In genomic region chr22:45318558-45319318, GRCh38 we compare ENCODE assay signal across 8 cellular contexts. TPM values are rescaled to one million over a fixed set of nuclear protein-coding genes. Genes with fewer than 3 reads are reported as not detected.
DNase-seq lines count a peak whose midpoint lies in the region; ATAC-seq and TF ChIP-seq lines count a peak whose summit lies in the region.

No MANE protein-coding gene starts in this region.

- peak overlapping the region; percentile 30 for H3K4me3 ChIP-seq in CD8-positive, alpha-beta T cell (ENCODE audit: low read depth, low read length)

- no peaks in the 10 kb centered on the region for H3K27me3 Mint-ChIP-seq in CD8-positive, alpha-beta T cell (ENCODE audit: low read depth)
- H3K27me3 Mint-ChIP-seq in H9 (ENCODE audit: low read depth) (no peaks in the 10 kb centered on the region), osteocyte (ENCODE audit: unreplicated experiment) (no peaks in the 10 kb centered on the region)
- no peaks in the 10 kb centered on the region for H3K27me3 Mint-ChIP-seq in T-helper 2 cell treated with Interferon-gamma antibody and Interleukin-4, amounts not matched to agents 5 μg/mL and 100 μg/mL, for 36 hours (ENCODE audit: low read depth)

- intact Hi-C loops in CD8-positive, alpha-beta T cell (cut with DNase I, micrococcal nuclease) = loop anchor here (1.0 to 5.0 kb wide), 10 partner anchors 8 to 156 kb away; partner anchors contain the start of genes RIBC2 (in 2 of the 2), SMC1B (in 2 of the 2), FAM118A (in 1 of the 2) and NUP50 (in 1 of the 2)

- H2AFZ ChIP-seq in H9 (ENCODE audit: low read length) = no peak overlapping the region

- no peak overlapping the region for H3K23ac ChIP-seq in H9 (ENCODE audit: insufficient read length, low read depth, low read length)

- ATAC-seq in CD8-positive, alpha-beta T cell = peak; percentile 65
- no peak for ATAC-seq in GM18870 (IDR thresholded peaks at IDR 0.05; ENCODE audit: unreplicated experiment)

- H3K79me2 ChIP-seq in H9 (ENCODE audit: insufficient read depth, low read length) = no peaks in the 10 kb centered on the region

- no peak overlapping the region for H2BK120ac ChIP-seq in H9 (ENCODE audit: low read depth, low read length, poor library complexity, severe bottlenecking)

- peak overlapping the region; percentile 81 for H3K4me3 Mint-ChIP-seq in CD8-positive, alpha-beta T cell
- H3K4me3 Mint-ChIP-seq in H9 = no peak overlapping the region
- H3K4me3 Mint-ChIP-seq in T-helper 2 cell treated with Interferon-gamma antibody and Interleukin-4, amounts not matched to agents 5 μg/mL and 100 μg/mL, for 36 hours = peak overlapping the region; percentile 82
- peak overlapping the region; percentile 20 for H3K4me3 Mint-ChIP-seq in osteocyte (ENCODE audit: unreplicated experiment)

- H3K18ac ChIP-seq in H9 (ENCODE audit: insufficient read length, low read depth, low read length) = no peak overlapping the region

- no peak overlapping the region for H2BK12ac ChIP-seq in H9 (ENCODE audit: insufficient read length, low read depth, low read length)

- no peaks in the 10 kb centered on the region for H3K27me3 ChIP-seq in CD8-positive, alpha-beta T cell (ENCODE audit: insufficient read depth, low read length)
- no peaks in the 10 kb centered on the region for H3K27me3 ChIP-seq in H9 (ENCODE audit: insufficient read depth, low read length)

- H3K36me3 ChIP-seq in CD8-positive, alpha-beta T cell (ENCODE audit: insufficient read depth, low read length) = peaks cover 15% of the 10 kb centered on the region

- H4K20me1 ChIP-seq in H9 (ENCODE audit: control insufficient read depth, insufficient read depth, insufficient read length) = no peaks in the 10 kb centered on the region

- no peak overlapping the region for H4K5ac ChIP-seq in H9 (ENCODE audit: insufficient read length, low read depth, low read length)

- H2BK15ac ChIP-seq in H9 (ENCODE audit: low read depth, low read length) = no peak overlapping the region

- no peak overlapping the region for H3K14ac ChIP-seq in H9 (ENCODE audit: insufficient read depth, low read length)

- H3K27ac Mint-ChIP-seq in CD8-positive, alpha-beta T cell = peak overlapping the region; percentile 100
- peak overlapping the region in 2 of 3 experiments; percentile 7 to 53; a peak in 4 of 7 replicates for H3K27ac Mint-ChIP-seq in H9
- H3K27ac Mint-ChIP-seq in T-helper 2 cell treated with Interferon-gamma antibody and Interleukin-4, amounts not matched to agents 5 μg/mL and 100 μg/mL, for 36 hours = peak overlapping the region; percentile 97
- peak overlapping the region; percentile 97 for H3K27ac Mint-ChIP-seq in osteocyte (ENCODE audit: unreplicated experiment)

- peak overlapping the region; percentile 97 for H3K27ac ChIP-seq in CD8-positive, alpha-beta T cell (ENCODE audit: low read depth, low read length)
- H3K27ac ChIP-seq in H9 (ENCODE audit: insufficient read length, low read depth, low read length) = no peak overlapping the region

- peaks cover 25% of the 10 kb centered on the region for H3K36me3 Mint-ChIP-seq in CD8-positive, alpha-beta T cell
- H3K36me3 Mint-ChIP-seq in H9 (ENCODE audit: insufficient read depth in 1 of 3, low read depth in 3 of 3) (peaks cover 5 to 16% (median 14%) of the 10 kb centered on the region in 3 experiments; a peak in 5 of 7 replicates), osteocyte (ENCODE audit: unreplicated experiment) (peaks cover 10% of the 10 kb centered on the region)
- H3K36me3 Mint-ChIP-seq in T-helper 2 cell treated with Interferon-gamma antibody and Interleukin-4, amounts not matched to agents 5 μg/mL and 100 μg/mL, for 36 hours (ENCODE audit: low read depth) = peaks cover 27% of the 10 kb centered on the region

- no peak for TF ChIP-seq CTCF in CD8-positive, alpha-beta T cell (IDR thresholded peaks at IDR 0.05)
- TF ChIP-seq CTCF in H9 (conservative IDR thresholded peaks at IDR 0.05) (no peak), osteocyte (IDR thresholded peaks at IDR 0.05) (no peak)

- peaks cover 5% of the 10 kb centered on the region for H3K79me1 ChIP-seq in H9 (ENCODE audit: insufficient read depth, low read depth, low read length, poor library complexity, severe bottlenecking)

- peaks cover 76% of the 10 kb centered on the region for H3K4me1 Mint-ChIP-seq in CD8-positive, alpha-beta T cell (ENCODE audit: low read depth)
- H3K4me1 Mint-ChIP-seq in H9 (peaks cover 21 to 29% of the 10 kb centered on the region in 2 experiments), osteocyte (ENCODE audit: unreplicated experiment) (peaks cover 36% of the 10 kb centered on the region)
- H3K4me1 Mint-ChIP-seq in T-helper 2 cell treated with Interferon-gamma antibody and Interleukin-4, amounts not matched to agents 5 μg/mL and 100 μg/mL, for 36 hours (ENCODE audit: low read depth) = peaks cover 56% of the 10 kb centered on the region

- H3K9me3 Mint-ChIP-seq in CD8-positive, alpha-beta T cell = no peaks in the 10 kb centered on the region
- no peaks in the 10 kb centered on the region for H3K9me3 Mint-ChIP-seq in H9
- no peaks in the 10 kb centered on the region for H3K9me3 Mint-ChIP-seq in T-helper 2 cell treated with Interferon-gamma antibody and Interleukin-4, amounts not matched to agents 5 μg/mL and 100 μg/mL, for 36 hours
- H3K9me3 Mint-ChIP-seq in osteocyte (ENCODE audit: unreplicated experiment) = no peaks in the 10 kb centered on the region

- H4K91ac ChIP-seq in H9 (ENCODE audit: insufficient read length, low read depth, low read length) = no peak overlapping the region

- H2AK5ac ChIP-seq in H9 (ENCODE audit: insufficient read length, low read length) = no peak overlapping the region

- H3K9ac ChIP-seq in H9 (ENCODE audit: extremely low read depth, insufficient read length, low read length) = no peak overlapping the region

- H2BK5ac ChIP-seq in H9 (ENCODE audit: insufficient read length, low read length) = no peak overlapping the region

- H4K8ac ChIP-seq in H9 (replicated peaks; ENCODE audit: insufficient read length, low read depth, low read length) = no peak overlapping the region

- H3K23me2 ChIP-seq in H9 (ENCODE audit: insufficient read length, low read depth, low read length, poor library complexity, severe bottlenecking) = no peaks in the 10 kb centered on the region

- no peak overlapping the region for H3T11ph ChIP-seq in H9 (ENCODE audit: low read length)

- H2BK20ac ChIP-seq in H9 (ENCODE audit: low read depth, low read length, poor library complexity, severe bottlenecking) = no peak overlapping the region

- no peaks in the 10 kb centered on the region for H3K9me3 ChIP-seq in CD8-positive, alpha-beta T cell (ENCODE audit: low read length)
- no peaks in the 10 kb centered on the region for H3K9me3 ChIP-seq in H9 (ENCODE audit: control insufficient read depth, low read depth, low read length)

- no peak overlapping the region for H3K4me2 ChIP-seq in H9 (ENCODE audit: insufficient read depth, insufficient read length, low read length)

- no peak overlapping the region for H3K56ac ChIP-seq in H9 (ENCODE audit: insufficient read length, low read depth, low read length)

- no CpG with 5 or more reads among the region's 12 CpGs for WGBS in H9 (ENCODE audit: extremely low coverage, insufficient read length, low lambda C conversion rate)

- H3K4me1 ChIP-seq in CD8-positive, alpha-beta T cell (ENCODE audit: insufficient read depth, low read length) = peaks cover 34% of the 10 kb centered on the region
- H3K4me1 ChIP-seq in H9 (ENCODE audit: insufficient read depth, low read length) = no peaks in the 10 kb centered on the region; the same call in 1 of the 2 replicates

- DNase-seq in CD8-positive, alpha-beta T cell = peak in 6 of 7 experiments; percentile 35 to 79 (median 59)
- DNase-seq in H9 = no peak
- peak; percentile 32 for DNase-seq in T-helper 2 cell treated with Interferon-gamma antibody and Interleukin-4, amounts not matched to agents 5 μg/mL and 100 μg/mL, for 36 hours (ENCODE audit: low spot score)
- DNase-seq in dermis blood vessel endothelial cell = peak; percentile 68
- no peak for DNase-seq in osteocyte (ENCODE audit: extremely low spot score, unreplicated experiment)
- DNase-seq in RPMI8226 = no peak
- no peak for DNase-seq in EL

- CTCF ChIA-PET in CD8-positive, alpha-beta T cell (lab: Charles Lee) = no interaction called here

- POLR2A ChIA-PET in CD8-positive, alpha-beta T cell (lab: Charles Lee) = interaction anchor here (1.0 to 3.2 kb wide), 3 partner anchors 10 to 72 kb away, joined by 3 to 19 read pairs (median 3); partner anchors contain the start of gene FAM118A

- no peak overlapping the region for H3K4ac ChIP-seq in H9 (ENCODE audit: low read depth, low read length)

RNA-seq across cellular contexts. Expression of gene FAM118A, which starts 9.0 kb away (rescaled TPM):
- total RNA-seq in CD8-positive, alpha-beta T cell = 100 to 1,000 TPM; 194 to 196 TPM
- total RNA-seq in H9 (2021) (34.3 and 37.9 TPM in 2 replicates), dermis blood vessel endothelial cell (14.2 and 28.6 TPM in 2 replicates), osteocyte (101 and 110 TPM in 2 replicates)

RNA-seq across cellular contexts. Expression of gene UPK3A, which starts 34.0 kb away (rescaled TPM):
- total RNA-seq in CD8-positive, alpha-beta T cell = not detected
- not detected in 2 replicates for total RNA-seq in H9 (2021)
- total RNA-seq in dermis blood vessel endothelial cell = not detected in 2 replicates
- total RNA-seq in osteocyte = not detected in 2 replicates

Comparison
In these comparisons a context has a peak if more than half of its experiments do, and no peak if none do; other contexts are left out.
1. DNase-seq: peak in CD8-positive, alpha-beta T cell (6 of 7), T-helper 2 cell treated with Interferon-gamma antibody and Interleukin-4, amounts not matched to agents 5 μg/mL and 100 μg/mL, for 36 hours (single experiment) and dermis blood vessel endothelial cell (single experiment); none in H9 (single experiment), osteocyte (single experiment), RPMI8226 (single experiment) and EL (single experiment).
2. H3K27ac Mint-ChIP-seq: peak in every context shown above with its lines; median percentile 100 in CD8-positive, alpha-beta T cell; 97 in T-helper 2 cell treated with Interferon-gamma antibody and Interleukin-4, amounts not matched to agents 5 μg/mL and 100 μg/mL, for 36 hours; 97 in osteocyte; 30 in H9.
3. H3K4me3 Mint-ChIP-seq: peak in CD8-positive, alpha-beta T cell (single experiment), T-helper 2 cell treated with Interferon-gamma antibody and Interleukin-4, amounts not matched to agents 5 μg/mL and 100 μg/mL, for 36 hours (single experiment) and osteocyte (single experiment); none in H9 (0 of 2).